ENCODE assay signal across 12 cellular contexts in the genomic region with DNA sequence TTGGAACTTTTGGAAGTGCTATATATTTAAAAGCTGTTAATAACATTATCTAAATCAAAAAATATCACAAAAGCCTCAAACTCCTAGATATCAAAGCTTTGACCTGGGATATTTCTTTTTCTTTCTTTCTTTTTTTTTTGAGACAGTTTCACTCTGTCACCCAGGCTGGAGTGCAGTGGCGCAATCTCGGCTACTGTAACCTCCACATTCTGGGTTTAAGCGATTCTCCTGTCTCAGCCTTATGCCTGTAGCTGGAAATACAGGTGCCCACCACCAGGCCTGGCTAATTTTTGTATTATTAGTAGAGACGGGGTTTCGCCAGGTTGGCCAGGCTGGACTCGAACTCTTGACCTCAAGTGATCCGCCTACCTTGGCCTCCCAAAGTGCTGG. TPM values are rescaled to one million over a fixed set of nuclear protein-coding genes. Genes with fewer than 3 reads are reported as not detected.
A peak's percentile ranks its signal among the peaks of the same experiment; 100 is the strongest.
DNase-seq lines count a peak whose midpoint lies in the region; ATAC-seq, FAIRE-seq and TF ChIP-seq lines count a peak whose summit lies in the region.
"Had no signal": no experiment of that assay in that cellular context is flagged by ENCODE, and none has a peak within 500 bp of the region (broad histone marks: within the 10 kb centered on the region; RNA-seq: fewer than 3 reads in every experiment).

No MANE protein-coding gene starts in this region.

- peak overlapping the region; percentile 84 to 97 (median 90) for H3K27ac Mint-ChIP-seq in CD8-positive, alpha-beta memory T cell
- H3K27ac Mint-ChIP-seq in activated naive CD4-positive, alpha-beta T cell treated with anti-CD3 and anti-CD28 coated beads for 36 hours: no peak overlapping the region

- H3K4me1 ChIP-seq in CD8-positive, alpha-beta memory T cell (ENCODE audit: insufficient read depth, low read length): peaks cover 74% of the 10 kb centered on the region
- H3K4me1 ChIP-seq in Peyer's patch (peaks cover 6 to 52% (median 19%) of the 10 kb centered on the region in 4 donors), endothelial cell of umbilical vein (ENCODE audit: control insufficient read depth, extremely low read depth, insufficient read depth, low read length) (peaks cover 46% of the 10 kb centered on the region), gastrocnemius medialis (peaks cover 69 to 86% of the 10 kb centered on the region in 2 donors)

- CTCF ChIA-PET in CD8-positive, alpha-beta memory T cell (lab: Charles Lee): interaction anchor here (0.8 to 1.2 kb wide), 3 partner anchors 8 to 30 kb away, joined by 3 to 4 read pairs (median 3); no protein-coding TSS in a partner anchor
- CTCF ChIA-PET in endothelial cell of umbilical vein (lab: Charles Lee): interaction anchor here (1.1 to 2.4 kb wide), 4 partner anchors 13 to 51 kb away, joined by 3 to 12 read pairs (median 4); partner anchors contain the start of gene RAPGEF1
- CTCF ChIA-PET in activated naive CD4-positive, alpha-beta T cell treated with anti-CD3 and anti-CD28 coated beads for 36 hours (lab: Charles Lee): interaction anchor here (0.7 kb wide), 2 partner anchors 20 to 30 kb away, joined by 3 read pairs; no protein-coding TSS in a partner anchor

- H3K4me2 ChIP-seq in endothelial cell of umbilical vein (ENCODE audit: insufficient read depth, low read length): peak overlapping the region; percentile 58

- ATAC-seq in gastrocnemius medialis (no peak), GM18517 (IDR thresholded peaks at IDR 0.05; ENCODE audit: unreplicated experiment) (no peak)

- no peak for TF ChIP-seq CTCF in Peyer's patch (IDR thresholded peaks at IDR 0.05)
- TF ChIP-seq CTCF in endothelial cell of umbilical vein (IDR thresholded peaks at IDR 0.05; ENCODE audit: extremely low read depth in 1 of 2, insufficient read depth in 1 of 2, low read depth in 1 of 2, low read length in 2 of 2): no peak
- no peak for TF ChIP-seq CTCF in gastrocnemius medialis (IDR thresholded peaks at IDR 0.05 in 4 of 5, conservative IDR thresholded peaks at IDR 0.05 in 1 of 5)

- dilution Hi-C loops in endothelial cell of umbilical vein (cut with MboI; ENCODE audit: extremely low pct_ligation_motif_present, low sequenced_read_pairs): no loop called here

- H3K9ac ChIP-seq in endothelial cell of umbilical vein (replicated peaks; ENCODE audit: extremely low read depth, insufficient read depth, low read length): peak overlapping the region; percentile 57

- H3K9me1 ChIP-seq in endothelial cell of umbilical vein (replicated peaks; ENCODE audit: control insufficient read depth, extremely low read depth, insufficient read depth, low read length): no peaks in the 10 kb centered on the region

- peak overlapping the region in 5 of 7 donors; percentile 38 to 78 (median 58) for H3K4me3 Mint-ChIP-seq in CD8-positive, alpha-beta memory T cell
- no peak overlapping the region for H3K4me3 Mint-ChIP-seq in activated naive CD4-positive, alpha-beta T cell treated with anti-CD3 and anti-CD28 coated beads for 36 hours

- POLR2A ChIA-PET in CD8-positive, alpha-beta memory T cell (lab: Charles Lee): interaction anchor here (1.1 to 3.7 kb wide), 5 partner anchors 20 to 62 kb away, joined by 3 to 12 read pairs (median 3); no protein-coding TSS in a partner anchor
- POLR2A ChIA-PET in endothelial cell of umbilical vein (lab: Charles Lee): no interaction called here

- no TSS peak for BruUV-seq in endothelial cell of umbilical vein (replicated peaks; lab: Mats Ljungman, UMichigan)

- H3K9me3 Mint-ChIP-seq in CD8-positive, alpha-beta memory T cell: no peaks in the 10 kb centered on the region
- H3K9me3 Mint-ChIP-seq in activated naive CD4-positive, alpha-beta T cell treated with anti-CD3 and anti-CD28 coated beads for 36 hours: no peaks in the 10 kb centered on the region

- DNase-seq in CD8-positive, alpha-beta memory T cell: no peak
- DNase-seq in Peyer's patch: no peak
- DNase-seq in endothelial cell of umbilical vein (ENCODE audit: low read depth, low spot score): no peak
- DNase-seq in gastrocnemius medialis: no peak
- no peak for DNase-seq in SKM-1 (lab: John Stamatoyannopoulos, UW; ENCODE audit: unreplicated experiment)
- DNase-seq in activated naive CD4-positive, alpha-beta T cell treated with anti-CD3 and anti-CD28 coated beads for 36 hours: no peak
- no peak for DNase-seq in activated effector memory CD4-positive, alpha-beta T cell treated with Interleukin-2 at 50 U/mL for 16 hours
- DNase-seq: NCI-H1436 treated with DMSO at 0.1 percent for 48 hours; NCI-H82; stimulated activated CD4-positive, alpha-beta T cell treated with anti-CD3 and anti-CD28 coated beads, Interleukin-15, amount 100 ng/mL, for 24 hours; T1000 had no signal

- no peaks in the 10 kb centered on the region for H3K36me3 ChIP-seq in CD8-positive, alpha-beta memory T cell (ENCODE audit: insufficient read depth, low read length)
- H3K36me3 ChIP-seq in Peyer's patch (no peaks in the 10 kb centered on the region), endothelial cell of umbilical vein (ENCODE audit: control insufficient read depth in 2 of 2, extremely low read depth in 1 of 2, insufficient read depth in 2 of 2, low read length in 2 of 2) (no peaks in the 10 kb centered on the region), gastrocnemius medialis (no peaks in the 10 kb centered on the region)

- peaks cover 88% of the 10 kb centered on the region for H3K79me2 ChIP-seq in endothelial cell of umbilical vein (ENCODE audit: control insufficient read depth, insufficient read depth, low read length)

- no peaks in the 10 kb centered on the region for H3K9me3 ChIP-seq in CD8-positive, alpha-beta memory T cell (ENCODE audit: low read length)
- H3K9me3 ChIP-seq in Peyer's patch: no peaks in the 10 kb centered on the region
- H3K9me3 ChIP-seq in endothelial cell of umbilical vein (replicated peaks; ENCODE audit: control insufficient read depth, insufficient read depth, low read length): no peaks in the 10 kb centered on the region
- no peaks in the 10 kb centered on the region for H3K9me3 ChIP-seq in gastrocnemius medialis

- H3K36me3 Mint-ChIP-seq in CD8-positive, alpha-beta memory T cell: peaks cover 0 to 28% (median 5%) of the 10 kb centered on the region in 3 donors
- H3K36me3 Mint-ChIP-seq in activated naive CD4-positive, alpha-beta T cell treated with anti-CD3 and anti-CD28 coated beads for 36 hours (ENCODE audit: low read depth): no peaks in the 10 kb centered on the region

- intact Hi-C loops in endothelial cell of umbilical vein (cut with micrococcal nuclease): no loop called here
- intact Hi-C loops in gastrocnemius medialis (cut with DNase I; ENCODE audit: low total_unique reads): loop anchor here (2.0 kb wide), 1 partner anchor 58 kb away; no protein-coding TSS in a partner anchor
- intact Hi-C loops in activated naive CD4-positive, alpha-beta T cell treated with anti-CD3 and anti-CD28 coated beads for 36 hours (cut with micrococcal nuclease): loop anchor here (2.0 kb wide), 2 partner anchors 16 to 30 kb away; no protein-coding TSS in a partner anchor

- no peak overlapping the region for H3K27ac ChIP-seq in CD8-positive, alpha-beta memory T cell (ENCODE audit: low read depth, low read length)
- H3K27ac ChIP-seq in Peyer's patch (peak overlapping the region in 3 of 4 donors; percentile 50 to 63 (median 62)), endothelial cell of umbilical vein (ENCODE audit: insufficient read depth, low read depth, low read length) (peak overlapping the region; percentile 84), gastrocnemius medialis (peak overlapping the region; percentile 75 to 88 (median 80))

- H3K27me3 Mint-ChIP-seq in CD8-positive, alpha-beta memory T cell: no peaks in the 10 kb centered on the region
- no peaks in the 10 kb centered on the region for H3K27me3 Mint-ChIP-seq in activated naive CD4-positive, alpha-beta T cell treated with anti-CD3 and anti-CD28 coated beads for 36 hours (ENCODE audit: low read depth)

- H3K4me3 ChIP-seq in CD8-positive, alpha-beta memory T cell (ENCODE audit: low read length): no peak overlapping the region
- H3K4me3 ChIP-seq in Peyer's patch (no peak overlapping the region), endothelial cell of umbilical vein (replicated peaks in 1 of 3; ENCODE audit: insufficient read depth in 1 of 3, low read depth in 1 of 3, low read length in 3 of 3) (no peak overlapping the region), gastrocnemius medialis (peak overlapping the region; percentile 2 to 44 (median 14))

- no peak for TF ChIP-seq POLR2A in Peyer's patch (IDR thresholded peaks at IDR 0.05)
- TF ChIP-seq POLR2A in endothelial cell of umbilical vein (IDR thresholded peaks at IDR 0.05; ENCODE audit: low read depth, low read length): no peak
- TF ChIP-seq POLR2A in gastrocnemius medialis (IDR thresholded peaks at IDR 0.05): no peak

- peak; percentile 44 for FAIRE-seq in endothelial cell of umbilical vein (lab: Jason Lieb, UNC)

- H4K20me1 ChIP-seq in endothelial cell of umbilical vein (replicated peaks; ENCODE audit: control insufficient read depth, extremely low read depth, insufficient read depth, low read length): no peaks in the 10 kb centered on the region

- H3K4me1 Mint-ChIP-seq in CD8-positive, alpha-beta memory T cell: peaks cover 77 to 99% (median 95%) of the 10 kb centered on the region in 3 donors
- peaks cover 83% of the 10 kb centered on the region for H3K4me1 Mint-ChIP-seq in activated naive CD4-positive, alpha-beta T cell treated with anti-CD3 and anti-CD28 coated beads for 36 hours (ENCODE audit: low read depth)

- H3K27me3 ChIP-seq in CD8-positive, alpha-beta memory T cell (ENCODE audit: insufficient read depth, low read length, poor library complexity, severe bottlenecking): no peaks in the 10 kb centered on the region
- H3K27me3 ChIP-seq in Peyer's patch: no peaks in the 10 kb centered on the region
- H3K27me3 ChIP-seq in endothelial cell of umbilical vein (ENCODE audit: control insufficient read depth in 2 of 2, insufficient read depth in 2 of 2, low read length in 2 of 2): no peaks in the 10 kb centered on the region
- H3K27me3 ChIP-seq in gastrocnemius medialis: no peaks in the 10 kb centered on the region

- in situ Hi-C loops in gastrocnemius medialis (cut with MboI; ENCODE audit: low sequenced_read_pairs in 4 of 4): no loop called here

- no peak overlapping the region for H2AFZ ChIP-seq in endothelial cell of umbilical vein (ENCODE audit: low read depth, low read length)

RNA-seq across cellular contexts. Expression of gene RAPGEF1, which starts 31.3 kb away (rescaled TPM):
- total RNA-seq in CD8-positive, alpha-beta memory T cell: 100 to 1,000 TPM; 145 to 148 TPM
- polyA plus RNA-seq in CD8-positive, alpha-beta memory T cell: 20.1 TPM
- total RNA-seq in Peyer's patch (100 to 1,000 TPM in 1 of 4 donors, 10 to 100 TPM in 3; 51.7 to 182 (median 70.7) TPM), endothelial cell of umbilical vein (124 TPM in 2 replicates), gastrocnemius medialis (100 to 1,000 TPM; 123 to 296 (median 217) TPM)
- polyA plus RNA-seq in endothelial cell of umbilical vein: 50.0 and 53.3 TPM in 2 replicates
- 51.0 and 57.8 TPM in 2 replicates for polyA plus RNA-seq in endothelial cell of umbilical vein (2011; cell fraction: cytosol; rRNA removed)
- 75.3 and 79.7 TPM in 2 replicates for polyA plus RNA-seq in endothelial cell of umbilical vein (2011; cell fraction: nucleus; rRNA removed)
- 72.5 and 82.9 TPM in 2 replicates for polyA plus RNA-seq in endothelial cell of umbilical vein (2012)
- 50.3 and 57.7 TPM in 2 replicates for polyA minus RNA-seq in endothelial cell of umbilical vein
- polyA minus RNA-seq in endothelial cell of umbilical vein (2011; cell fraction: cytosol; rRNA and poly(A)+ RNA removed): 17.2 TPM
- 35.9 and 37.0 TPM in 2 replicates for polyA minus RNA-seq in endothelial cell of umbilical vein (2011; cell fraction: nucleus; rRNA and poly(A)+ RNA removed)
- 10 to 100 TPM; 55.9 to 59.9 TPM for total RNA-seq in activated naive CD4-positive, alpha-beta T cell treated with anti-CD3 and anti-CD28 coated beads for 36 hours

Comparison
In these comparisons a context has a peak if more than half of its experiments do, and no peak if none do; other contexts are left out.
1. H3K4me3 ChIP-seq: peak in gastrocnemius medialis (4 of 4); none in CD8-positive, alpha-beta memory T cell (single experiment), Peyer's patch (0 of 4) and endothelial cell of umbilical vein (0 of 3).